In genomic region chr16:78579020-78579419, GRCh38 we compare ENCODE assay signal across 21 cellular contexts.
"Had no signal": no experiment of that assay in that cellular context is flagged by ENCODE, and none has a peak within 500 bp of the region (broad histone marks: within the 10 kb centered on the region; RNA-seq: fewer than 3 reads in every experiment).

No MANE protein-coding gene starts in this region.

- H3K79me2 ChIP-seq: hepatocyte, parathyroid adenoma had no signal

- H3K27me3 Mint-ChIP-seq: memory B cell; stimulated activated naive CD8-positive, alpha-beta T cell treated with anti-CD3 and anti-CD28 coated beads, Interleukin-15, amount 100 ng/mL, for 72 hours had no signal

- H3K36me3 Mint-ChIP-seq: natural killer cell, neural progenitor cell had no signal

- H3K27ac ChIP-seq: hepatocyte, neural progenitor cell, parathyroid adenoma, prostate gland, right atrium auricular region, suprapubic skin, transverse colon, vagina had no signal

- H3K9ac ChIP-seq: neural progenitor cell, parathyroid adenoma had no signal

- DNase-seq: cortex of kidney; effector CD4-positive, alpha-beta T cell; kidney; natural killer cell; stimulated activated CD4-positive, alpha-beta T cell treated with anti-CD3 and anti-CD28 coated beads, Interleukin-12 subunit alpha, Interleukin-12 subunit beta, amount 100 ng/mL, for 4 hours; stimulated activated CD4-positive, alpha-beta T cell treated with anti-CD3 and anti-CD28 coated beads, Interleukin-1b, Interleukin-23, amount 100 ng/mL, for 48 hours; stimulated activated CD4-positive, alpha-beta T cell treated with anti-CD3 and anti-CD28 coated beads, Interleukin-4, amount 100 ng/mL, for 1 hour; stimulated activated CD8-positive, alpha-beta memory T cell treated with anti-CD3 and anti-CD28 coated beads, Interleukin-4, amount 100 ng/mL, for 48 hours; stimulated activated naive CD4-positive, alpha-beta T cell; stimulated activated naive CD8-positive, alpha-beta T cell treated with anti-CD3 and anti-CD28 coated beads, Interleukin-15, amount 100 ng/mL, for 72 hours; transverse colon had no signal

- H3K4me3 Mint-ChIP-seq: memory B cell; natural killer cell; neural progenitor cell; stimulated activated naive CD8-positive, alpha-beta T cell treated with anti-CD3 and anti-CD28 coated beads, Interleukin-15, amount 100 ng/mL, for 72 hours had no signal

- H3K4me1 ChIP-seq: neural progenitor cell, prostate gland, right atrium auricular region, suprapubic skin, transverse colon, vagina had no signal

- H3K9me3 Mint-ChIP-seq: natural killer cell, neural progenitor cell had no signal

- H3K27ac Mint-ChIP-seq: memory B cell, natural killer cell, neural progenitor cell had no signal

- H3K4me1 Mint-ChIP-seq: memory B cell, neural progenitor cell had no signal

- H2AFZ ChIP-seq: hepatocyte, neural progenitor cell, parathyroid adenoma had no signal

- H3K4me3 ChIP-seq: hepatocyte, lung, neural progenitor cell, prostate gland, right atrium auricular region, smooth muscle cell, suprapubic skin, transverse colon, vagina had no signal

- H3K27me3 ChIP-seq: hepatocyte, neural progenitor cell, right atrium auricular region, suprapubic skin, transverse colon, vagina had no signal

- H3K36me3 ChIP-seq: neural progenitor cell, right atrium auricular region, suprapubic skin, transverse colon, vagina had no signal

- H3K9me3 ChIP-seq: prostate gland, right atrium auricular region, suprapubic skin, transverse colon, vagina had no signal

- H3K4me2 ChIP-seq: hepatocyte, neural progenitor cell, smooth muscle cell had no signal
